Comparison of ENCODE assay signal across 13 cellular contexts in the genomic region with DNA sequence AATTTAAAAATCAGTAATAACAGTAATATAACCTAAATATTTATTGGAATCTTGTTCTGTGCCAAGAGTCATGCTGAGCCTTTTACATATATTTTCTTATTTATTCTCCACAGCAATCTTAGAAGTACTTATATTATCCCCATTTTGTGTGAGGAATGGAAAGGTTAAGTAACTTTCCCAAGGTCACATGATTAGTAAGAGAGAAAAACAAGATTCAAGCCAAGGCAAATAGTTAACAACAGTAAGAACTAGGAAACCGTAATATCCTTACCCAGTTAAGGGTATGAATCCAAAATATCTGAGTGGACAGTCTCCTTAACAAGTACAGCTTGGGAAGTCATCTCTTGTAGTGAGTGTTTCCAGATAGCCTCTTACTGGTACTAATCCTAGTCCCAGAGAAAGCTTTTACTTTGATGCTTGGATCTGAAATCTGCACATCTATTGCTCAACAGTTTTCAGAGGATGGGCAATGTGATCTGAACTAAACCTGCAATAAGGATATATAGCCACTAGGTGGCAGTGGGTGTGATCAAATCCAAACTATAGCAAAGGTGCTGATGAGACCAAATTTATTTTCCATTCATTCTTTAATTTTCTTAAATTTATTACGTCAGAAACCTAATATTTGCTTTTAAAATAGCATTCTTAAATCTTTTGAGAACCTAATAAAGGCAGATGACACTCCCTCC. TPM values are rescaled to one million over a fixed set of nuclear protein-coding genes. Genes with fewer than 3 reads are reported as not detected.
DNase-seq lines count a peak whose midpoint lies in the region; ATAC-seq, FAIRE-seq and TF ChIP-seq lines count a peak whose summit lies in the region.
"Had no signal": no experiment of that assay in that cellular context is flagged by ENCODE, and none has a peak within 500 bp of the region (broad histone marks: within the 10 kb centered on the region; RNA-seq: fewer than 3 reads in every experiment).

No MANE protein-coding gene starts in this region.

- in situ Hi-C loops in K562 (cut with MboI), result no loop called here

- H3K4me1 ChIP-seq in DOHH2 (ENCODE audit: control insufficient read depth, low read length), result no peaks in the 10 kb centered on the region
- H3K4me1 ChIP-seq in K562 (replicated peaks in 1 of 2; ENCODE audit: control insufficient read depth in 2 of 2, insufficient read depth in 2 of 2, low read length in 2 of 2), result no peaks in the 10 kb centered on the region
- no peaks in the 10 kb centered on the region for H3K4me1 ChIP-seq in mesendoderm (ENCODE audit: control insufficient read depth, low read depth, low read length)
- H3K4me1 ChIP-seq: heart left ventricle, tibial nerve had no signal

- H3K9me3 ChIP-seq in DOHH2 (ENCODE audit: control insufficient read depth, insufficient read depth, low read length), result peaks cover 12% of the 10 kb centered on the region; the same call in 1 of the 2 replicates
- no peaks in the 10 kb centered on the region for H3K9me3 ChIP-seq in K562 (replicated peaks; ENCODE audit: control insufficient read depth, insufficient read depth, low read depth, low read length)

- H3K79me2 ChIP-seq in DOHH2 (ENCODE audit: control insufficient read depth, low read length) (no peaks in the 10 kb centered on the region), K562 (ENCODE audit: control insufficient read depth, insufficient read depth, low read length) (no peaks in the 10 kb centered on the region), mesendoderm (ENCODE audit: control insufficient read depth, insufficient read depth, low read length) (no peaks in the 10 kb centered on the region)

- no peaks in the 10 kb centered on the region for H3K79me1 ChIP-seq in mesendoderm (ENCODE audit: low read length)

- no peak for TF ChIP-seq POLR2A in K562 (conservative IDR thresholded peaks at IDR 0.05)

- intact Hi-C loops in K562 (cut with micrococcal nuclease), result no loop called here

- TF ChIP-seq RAD21 in Ishikawa (IDR thresholded peaks at IDR 0.05; ENCODE audit: low read depth) (peak; percentile 10; the same call in 1 of the 2 replicates), K562 (CRISPR knock-in tag; conservative IDR thresholded peaks at IDR 0.05 in 1 of 2, IDR thresholded peaks at IDR 0.05 in 1 of 2) (peak in 1 of 2 experiments; percentile 22; a peak in 1 of 4 replicates)

- no peaks in the 10 kb centered on the region for H3K36me3 ChIP-seq in DOHH2 (ENCODE audit: control insufficient read depth, low read length)
- H3K36me3 ChIP-seq in K562 (ENCODE audit: control insufficient read depth, insufficient read depth, low read length), result no peaks in the 10 kb centered on the region
- H3K36me3 ChIP-seq in mesendoderm (ENCODE audit: control insufficient read depth, insufficient read depth, low read length), result no peaks in the 10 kb centered on the region
- H3K36me3 ChIP-seq: heart left ventricle had no signal

- H3K27ac ChIP-seq in DOHH2 (ENCODE audit: low read depth, low read length) (no peak overlapping the region), K562 (ENCODE audit: extremely low read depth, low read depth, low read length) (no peak overlapping the region), mesendoderm (ENCODE audit: low read depth, low read length) (no peak overlapping the region)
- H3K27ac ChIP-seq: heart left ventricle, tibial nerve had no signal

- no peak overlapping the region for H2AK5ac ChIP-seq in mesendoderm (ENCODE audit: low read length)

- no peaks in the 10 kb centered on the region for H3K9me2 ChIP-seq in DOHH2 (replicated peaks; ENCODE audit: control insufficient read depth, low read length)

- no peak overlapping the region for H3K56ac ChIP-seq in mesendoderm (ENCODE audit: low read length)

- H3K4me3 ChIP-seq in DOHH2 (ENCODE audit: low read length) (no peak overlapping the region), K562 (no peak overlapping the region), mesendoderm (ENCODE audit: low read length) (no peak overlapping the region)
- H3K4me3 ChIP-seq: heart left ventricle, tibial nerve had no signal

- ATAC-seq in K562 (no peak), HG02798 (IDR thresholded peaks at IDR 0.05; ENCODE audit: poor library complexity, unreplicated experiment) (no peak)
- ATAC-seq: heart left ventricle had no signal

- CTCF ChIA-PET in K562 (lab: Yijun Ruan, JAX; ENCODE audit: low intra/inter-chr PET ratio), result no interaction called here

- H2AFZ ChIP-seq in K562 (ENCODE audit: low read depth, low read length), result no peak overlapping the region

- TF ChIP-seq CTCF in DOHH2 (IDR thresholded peaks at IDR 0.05; ENCODE audit: low read depth, low read length, poor library complexity, severe bottlenecking) (peak; percentile 64), K562 (IDR thresholded peaks at IDR 0.05 in 2 of 3, conservative IDR thresholded peaks at IDR 0.05 in 1 of 3; ENCODE audit: insufficient read depth in 2 of 3, low read depth in 1 of 3, low read length in 3 of 3) (peak in 2 of 3 experiments; percentile 22 to 39; a peak in 3 of 6 replicates)

- H4K8ac ChIP-seq in mesendoderm (ENCODE audit: low read depth, low read length), result no peak overlapping the region

- no peak overlapping the region for H4K5ac ChIP-seq in mesendoderm (ENCODE audit: low read length)

- DNase-seq in K562 (ENCODE audit: extremely low read depth in 1 of 4, low spot score in 3 of 4) (peak; percentile 2 to 48 (median 28)), mesendoderm (peak; percentile 47), DMS153 (lab: John Stamatoyannopoulos, UW) (no peak), AG20443 (ENCODE audit: low spot score) (no peak)
- DNase-seq in stimulated activated CD4-positive, alpha-beta T cell treated with anti-CD3 and anti-CD28 coated beads, Interleukin-2, amount 100 ng/mL, for 24 hours, result no peak
- DNase-seq: activated CD4-positive, alpha-beta T cell treated with anti-CD3 and anti-CD28 coated beads, Interleukin-2, amount 10 ng/mL, durations not matched to agents 7 days and 5 days; activated naive CD4-positive, alpha-beta T cell treated with anti-CD3 and anti-CD28 coated beads, Interleukin-2, amount 50 U/mL, for 16 hours; DMS79 treated with DMSO at 0.1 percent for 48 hours; heart left ventricle had no signal

- H3K4ac ChIP-seq in mesendoderm (ENCODE audit: low read depth, low read length), result no peak overlapping the region

- BruUV-seq in K562 (replicated peaks; lab: Mats Ljungman, UMichigan), result no TSS peak

- no peak for TF ChIP-seq EP300 in Ishikawa (IDR thresholded peaks at IDR 0.05; ENCODE audit: borderline replicate concordance)
- TF ChIP-seq EP300 in K562 (IDR thresholded peaks at IDR 0.05; ENCODE audit: low read length), result no peak

- H3K4me2 ChIP-seq in DOHH2 (ENCODE audit: low read length) (no peak overlapping the region), K562 (ENCODE audit: insufficient read depth, low read length) (no peak overlapping the region), mesendoderm (ENCODE audit: low read length) (no peak overlapping the region)

- no peak overlapping the region for H3K9ac ChIP-seq in K562 (ENCODE audit: insufficient read depth in 1 of 2, low read depth in 2 of 2, low read length in 2 of 2)
- no peak overlapping the region for H3K9ac ChIP-seq in mesendoderm (ENCODE audit: low read length)

- no peaks in the 10 kb centered on the region for H3K9me1 ChIP-seq in K562 (ENCODE audit: control insufficient read depth, insufficient read depth, low read length)

- H2BK15ac ChIP-seq in mesendoderm (replicated peaks; ENCODE audit: low read depth), result no peak overlapping the region

- no peak overlapping the region for H3K18ac ChIP-seq in mesendoderm (ENCODE audit: low read length)

- H4K20me1 ChIP-seq in DOHH2 (ENCODE audit: control insufficient read depth, insufficient read depth, low read depth, low read length), result no peaks in the 10 kb centered on the region
- H4K20me1 ChIP-seq in K562 (replicated peaks; ENCODE audit: control insufficient read depth, insufficient read depth, low read length), result no peaks in the 10 kb centered on the region

- H2BK120ac ChIP-seq in mesendoderm (ENCODE audit: low read depth, low read length), result no peak overlapping the region

- WGBS in K562 (ENCODE audit: insufficient coverage, low coverage, missing lambda C conversion rate), result 0% methylated on average over 2 of the region's 2 CpGs
- 100% methylated on average over 1 of the region's 2 CpGs for WGBS in mesendoderm (ENCODE audit: extremely low coverage, insufficient coverage, low lambda C conversion rate)

- no peak for FAIRE-seq in K562 (lab: Jason Lieb, UNC)

- H3K27me3 ChIP-seq in DOHH2 (ENCODE audit: control insufficient read depth, low read length) (no peaks in the 10 kb centered on the region), K562 (ENCODE audit: control insufficient read depth in 2 of 2, insufficient read depth in 2 of 2, low read length in 2 of 2) (no peaks in the 10 kb centered on the region), mesendoderm (ENCODE audit: insufficient read depth, low read length, poor library complexity) (no peaks in the 10 kb centered on the region)
- H3K27me3 ChIP-seq: tibial nerve had no signal

- POLR2A ChIA-PET in K562 (lab: Yijun Ruan, JAX), result interaction anchor here (0.6 kb wide), 1 partner anchor 369 kb away, joined by 5 read pairs; no protein-coding TSS in a partner anchor

- no peaks in the 10 kb centered on the region for H3F3A ChIP-seq in DOHH2 (ENCODE audit: control insufficient read depth, insufficient read depth)

- no peak overlapping the region for H3K23ac ChIP-seq in mesendoderm (ENCODE audit: low read length)

- H2BK5ac ChIP-seq in mesendoderm (ENCODE audit: low read length), result no peak overlapping the region

RNA-seq across cellular contexts. Expression of a gene that starts 23.3 kb away (rescaled TPM):
- total RNA-seq in K562 (2011; cell fraction: chromatin; rRNA removed; ENCODE audit: low replicate concordance), result not detected in 2 replicates
- total RNA-seq in K562 (2011; cell fraction: nucleolus; rRNA removed), result not detected in 2 replicates
- total RNA-seq in K562 (2011; cell fraction: nucleoplasm; rRNA removed), result not detected in 2 replicates
- total RNA-seq in K562 (2014; rRNA removed) (not detected in 2 replicates), K562 (2014; rRNA removed; fragmentation: Illumina TruSeq; extraction: Trizol) (not detected in 2 replicates), K562 (2015; rRNA removed; fragmentation: Illumina TruSeq; extraction: Trizol) (not detected in 2 replicates), K562 (2021) (not detected in 2 replicates)
- polyA plus RNA-seq in K562 (2011; rRNA removed) (not detected in 2 replicates), K562 (2014; fragmentation: Illumina TruSeq; extraction: Trizol) (not detected in 2 replicates), K562 (2014; fragmentation: Nextera tagmentation; extraction: Ambion mirVana) (not detected), K562 (2014; rRNA removed) (not detected in 2 replicates)
- not detected in 2 replicates for polyA plus RNA-seq in K562 (2011; cell fraction: cytosol; rRNA removed)
- polyA plus RNA-seq in K562 (2011; cell fraction: nucleus; rRNA removed), result not detected in 2 replicates
- polyA plus RNA-seq in K562 (2012), result not detected in 2 replicates
- not detected in 2 replicates for polyA minus RNA-seq in K562 (2011; rRNA and poly(A)+ RNA removed)
- polyA minus RNA-seq in K562 (2011; cell fraction: cytosol; rRNA and poly(A)+ RNA removed), result not detected in 2 replicates
- polyA minus RNA-seq in K562 (2011; cell fraction: nucleus; rRNA and poly(A)+ RNA removed), result not detected in 2 replicates
- polyA plus RNA-seq in mesendoderm (2013, experiment 1 of 2), result 1.2 TPM
- 1.2 TPM for polyA plus RNA-seq in mesendoderm (2013, experiment 2 of 2)
- total RNA-seq: activated CD4-positive, alpha-beta T cell treated with anti-CD3 and anti-CD28 coated beads, Interleukin-2, amount 10 ng/mL, durations not matched to agents 7 days and 5 days had no signal

Comparison
In these comparisons a context has a peak if more than half of its experiments do, and no peak if none do; other contexts are left out.
1. DNase-seq: peak in K562 (4 of 4) and mesendoderm (single experiment); none in DMS153 (single experiment), AG20443 (single experiment) and stimulated activated CD4-positive, alpha-beta T cell treated with anti-CD3 and anti-CD28 coated beads, Interleukin-2, amount 100 ng/mL, for 24 hours (0 of 2).